ENCODE assay signal across 1 cellular context in the genomic region with DNA sequence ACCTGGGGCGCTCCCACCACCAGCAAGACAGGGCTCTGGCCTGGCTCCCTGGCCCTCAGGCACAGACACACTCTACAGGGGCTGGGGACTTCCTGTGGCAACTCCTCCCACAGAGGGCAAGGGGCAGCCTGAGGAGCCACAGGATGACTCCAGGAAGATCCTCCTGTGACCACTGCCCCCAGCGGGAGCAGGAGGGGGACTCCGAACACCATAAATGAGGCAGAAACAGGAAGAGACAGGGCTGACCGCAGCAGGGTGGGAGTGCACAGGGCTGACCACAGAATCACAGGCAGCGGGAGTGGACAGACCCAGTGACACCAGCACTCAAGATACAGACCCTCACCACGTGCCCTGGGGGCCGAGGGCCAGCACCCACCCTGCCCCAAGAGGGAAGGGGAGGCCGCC.
TF ChIP-seq lines count a peak whose summit lies in the region.

No MANE protein-coding gene starts in this region.

TF ChIP-seq in GM12878, 131 proteins besides CTCF, POLR2A, EP300 and RAD21 (continued from another document):
- TF ChIP-seq, protein P1, sequence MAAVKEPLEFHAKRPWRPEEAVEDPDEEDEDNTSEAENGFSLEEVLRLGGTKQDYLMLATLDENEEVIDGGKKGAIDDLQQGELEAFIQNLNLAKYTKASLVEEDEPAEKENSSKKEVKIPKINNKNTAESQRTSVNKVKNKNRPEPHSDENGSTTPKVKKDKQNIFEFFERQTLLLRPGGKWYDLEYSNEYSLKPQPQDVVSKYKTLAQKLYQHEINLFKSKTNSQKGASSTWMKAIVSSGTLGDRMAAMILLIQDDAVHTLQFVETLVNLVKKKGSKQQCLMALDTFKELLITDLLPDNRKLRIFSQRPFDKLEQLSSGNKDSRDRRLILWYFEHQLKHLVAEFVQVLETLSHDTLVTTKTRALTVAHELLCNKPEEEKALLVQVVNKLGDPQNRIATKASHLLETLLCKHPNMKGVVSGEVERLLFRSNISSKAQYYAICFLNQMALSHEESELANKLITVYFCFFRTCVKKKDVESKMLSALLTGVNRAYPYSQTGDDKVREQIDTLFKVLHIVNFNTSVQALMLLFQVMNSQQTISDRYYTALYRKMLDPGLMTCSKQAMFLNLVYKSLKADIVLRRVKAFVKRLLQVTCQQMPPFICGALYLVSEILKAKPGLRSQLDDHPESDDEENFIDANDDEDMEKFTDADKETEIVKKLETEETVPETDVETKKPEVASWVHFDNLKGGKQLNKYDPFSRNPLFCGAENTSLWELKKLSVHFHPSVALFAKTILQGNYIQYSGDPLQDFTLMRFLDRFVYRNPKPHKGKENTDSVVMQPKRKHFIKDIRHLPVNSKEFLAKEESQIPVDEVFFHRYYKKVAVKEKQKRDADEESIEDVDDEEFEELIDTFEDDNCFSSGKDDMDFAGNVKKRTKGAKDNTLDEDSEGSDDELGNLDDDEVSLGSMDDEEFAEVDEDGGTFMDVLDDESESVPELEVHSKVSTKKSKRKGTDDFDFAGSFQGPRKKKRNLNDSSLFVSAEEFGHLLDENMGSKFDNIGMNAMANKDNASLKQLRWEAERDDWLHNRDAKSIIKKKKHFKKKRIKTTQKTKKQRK (IDR thresholded peaks at IDR 0.05; ENCODE audit: low read depth, low read length), result no peak
- TF ChIP-seq JUND (IDR thresholded peaks at IDR 0.05; ENCODE audit: low read depth, low read length), result no peak
- TF ChIP-seq MXI1 (IDR thresholded peaks at IDR 0.05; ENCODE audit: low read depth, low read length), result no peak
- TF ChIP-seq, protein P2, sequence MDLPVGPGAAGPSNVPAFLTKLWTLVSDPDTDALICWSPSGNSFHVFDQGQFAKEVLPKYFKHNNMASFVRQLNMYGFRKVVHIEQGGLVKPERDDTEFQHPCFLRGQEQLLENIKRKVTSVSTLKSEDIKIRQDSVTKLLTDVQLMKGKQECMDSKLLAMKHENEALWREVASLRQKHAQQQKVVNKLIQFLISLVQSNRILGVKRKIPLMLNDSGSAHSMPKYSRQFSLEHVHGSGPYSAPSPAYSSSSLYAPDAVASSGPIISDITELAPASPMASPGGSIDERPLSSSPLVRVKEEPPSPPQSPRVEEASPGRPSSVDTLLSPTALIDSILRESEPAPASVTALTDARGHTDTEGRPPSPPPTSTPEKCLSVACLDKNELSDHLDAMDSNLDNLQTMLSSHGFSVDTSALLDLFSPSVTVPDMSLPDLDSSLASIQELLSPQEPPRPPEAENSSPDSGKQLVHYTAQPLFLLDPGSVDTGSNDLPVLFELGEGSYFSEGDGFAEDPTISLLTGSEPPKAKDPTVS (IDR thresholded peaks at IDR 0.05; ENCODE audit: low read depth, low read length), result no peak
- no peak for TF ChIP-seq CHD4 (IDR thresholded peaks at IDR 0.05)
- peak; percentile 16 to 68; a peak in 3 of 4 replicates for TF ChIP-seq BHLHE40 (IDR thresholded peaks at IDR 0.05; ENCODE audit: borderline replicate concordance in 1 of 2, low read depth in 2 of 2, low read length in 1 of 2)
- TF ChIP-seq TBL1XR1 (IDR thresholded peaks at IDR 0.05; ENCODE audit: low read depth, low read length), result no peak
- TF ChIP-seq, protein P3, sequence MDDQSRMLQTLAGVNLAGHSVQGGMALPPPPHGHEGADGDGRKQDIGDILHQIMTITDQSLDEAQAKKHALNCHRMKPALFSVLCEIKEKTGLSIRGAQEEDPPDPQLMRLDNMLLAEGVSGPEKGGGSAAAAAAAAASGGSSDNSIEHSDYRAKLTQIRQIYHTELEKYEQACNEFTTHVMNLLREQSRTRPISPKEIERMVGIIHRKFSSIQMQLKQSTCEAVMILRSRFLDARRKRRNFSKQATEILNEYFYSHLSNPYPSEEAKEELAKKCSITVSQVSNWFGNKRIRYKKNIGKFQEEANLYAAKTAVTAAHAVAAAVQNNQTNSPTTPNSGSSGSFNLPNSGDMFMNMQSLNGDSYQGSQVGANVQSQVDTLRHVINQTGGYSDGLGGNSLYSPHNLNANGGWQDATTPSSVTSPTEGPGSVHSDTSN (IDR thresholded peaks at IDR 0.05; ENCODE audit: insufficient replicate concordance, low read depth, low read length), result no peak
- no peak for TF ChIP-seq MEF2A (IDR thresholded peaks at IDR 0.05; ENCODE audit: insufficient read depth, low read depth, low read length)
- TF ChIP-seq ZNF207 (IDR thresholded peaks at IDR 0.05; ENCODE audit: borderline replicate concordance), result no peak
- TF ChIP-seq RAD51 (IDR thresholded peaks at IDR 0.05), result no peak
- no peak for TF ChIP-seq SMC3 (IDR thresholded peaks at IDR 0.05; ENCODE audit: borderline replicate concordance, low read length)
- TF ChIP-seq ZNF274 (IDR thresholded peaks at IDR 0.05; ENCODE audit: insufficient read depth, insufficient read length), result no peak
- no peak for TF ChIP-seq ATF2 (IDR thresholded peaks at IDR 0.05; ENCODE audit: low read length)
- peak; percentile 92 for TF ChIP-seq EED (IDR thresholded peaks at IDR 0.05; ENCODE audit: low read depth)
- TF ChIP-seq TCF7 (IDR thresholded peaks at IDR 0.05; ENCODE audit: borderline replicate concordance), result no peak
- no peak for TF ChIP-seq POU2F2 (IDR thresholded peaks at IDR 0.05; ENCODE audit: borderline replicate concordance, low read depth, low read length)
- TF ChIP-seq FOXK2 (IDR thresholded peaks at IDR 0.05), result no peak
- peak; percentile 96 for TF ChIP-seq NR2F1 (conservative IDR thresholded peaks at IDR 0.05)
- TF ChIP-seq, protein P4, sequence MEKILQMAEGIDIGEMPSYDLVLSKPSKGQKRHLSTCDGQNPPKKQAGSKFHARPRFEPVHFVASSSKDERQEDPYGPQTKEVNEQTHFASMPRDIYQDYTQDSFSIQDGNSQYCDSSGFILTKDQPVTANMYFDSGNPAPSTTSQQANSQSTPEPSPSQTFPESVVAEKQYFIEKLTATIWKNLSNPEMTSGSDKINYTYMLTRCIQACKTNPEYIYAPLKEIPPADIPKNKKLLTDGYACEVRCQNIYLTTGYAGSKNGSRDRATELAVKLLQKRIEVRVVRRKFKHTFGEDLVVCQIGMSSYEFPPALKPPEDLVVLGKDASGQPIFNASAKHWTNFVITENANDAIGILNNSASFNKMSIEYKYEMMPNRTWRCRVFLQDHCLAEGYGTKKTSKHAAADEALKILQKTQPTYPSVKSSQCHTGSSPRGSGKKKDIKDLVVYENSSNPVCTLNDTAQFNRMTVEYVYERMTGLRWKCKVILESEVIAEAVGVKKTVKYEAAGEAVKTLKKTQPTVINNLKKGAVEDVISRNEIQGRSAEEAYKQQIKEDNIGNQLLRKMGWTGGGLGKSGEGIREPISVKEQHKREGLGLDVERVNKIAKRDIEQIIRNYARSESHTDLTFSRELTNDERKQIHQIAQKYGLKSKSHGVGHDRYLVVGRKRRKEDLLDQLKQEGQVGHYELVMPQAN (conservative IDR thresholded peaks at IDR 0.05), result no peak
- TF ChIP-seq MTA2 (IDR thresholded peaks at IDR 0.05; ENCODE audit: low read depth), result peak; percentile 67
- TF ChIP-seq KAT2A (conservative IDR thresholded peaks at IDR 0.05; ENCODE audit: control insufficient read depth, low read depth, low read length), result no peak
- TF ChIP-seq CBFB (IDR thresholded peaks at IDR 0.05; ENCODE audit: low read depth), result peak; percentile 68; the same call in 1 of the 2 replicates
- no peak for TF ChIP-seq ZBTB4 (CRISPR knock-in tag; IDR thresholded peaks at IDR 0.05)
